ENCODE assay signal across 1 cellular context in genomic region chr20:58868795-58869194, GRCh38.
TF ChIP-seq lines count a peak whose summit lies in the region.

No MANE protein-coding gene starts in this region.

TF ChIP-seq in K562, 482 proteins besides CTCF, POLR2A, EP300 and RAD21 (continued from another document):
- TF ChIP-seq ZNF592 (IDR thresholded peaks at IDR 0.05), result no peak
TF ChIP-seq in K562: peak in this region for 5.
